Comparison of ENCODE assay signal across 9 cellular contexts in the genomic region with DNA sequence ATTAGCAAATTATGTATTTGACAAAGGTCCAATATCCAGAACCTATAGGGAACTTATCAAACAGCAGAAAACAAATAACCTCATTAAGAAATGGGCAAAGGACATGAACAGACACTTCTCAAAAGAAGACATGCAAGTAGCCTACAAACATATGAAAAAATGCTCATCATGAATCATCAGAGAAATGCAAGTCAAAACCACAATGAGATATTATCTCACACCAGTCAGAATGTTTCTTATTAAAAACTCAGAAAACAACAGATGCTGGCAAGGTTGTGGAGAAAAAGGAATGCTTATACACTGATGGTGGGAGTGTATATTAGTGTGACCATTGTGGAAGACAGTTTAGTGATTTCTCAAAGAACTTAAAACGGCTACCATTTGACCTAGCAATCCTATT.
"Had no signal": no experiment of that assay in that cellular context is flagged by ENCODE, and none has a peak within 500 bp of the region (broad histone marks: within the 10 kb centered on the region; RNA-seq: fewer than 3 reads in every experiment).

No MANE protein-coding gene starts in this region.

- ATAC-seq: HCT116, K562 had no signal

- H3K9me3 ChIP-seq: HAP-1 had no signal

- H3K4me3 Mint-ChIP-seq: HFFc6 had no signal

- H3K27ac Mint-ChIP-seq: HFFc6 had no signal

- H3K27ac ChIP-seq: GM23248, HL-60 had no signal

- DNase-seq: GM23248, GOT3, H7, HFFc6, IMR-90 had no signal
